Comparison of ENCODE assay signal across 8 cellular contexts in the genomic region with DNA sequence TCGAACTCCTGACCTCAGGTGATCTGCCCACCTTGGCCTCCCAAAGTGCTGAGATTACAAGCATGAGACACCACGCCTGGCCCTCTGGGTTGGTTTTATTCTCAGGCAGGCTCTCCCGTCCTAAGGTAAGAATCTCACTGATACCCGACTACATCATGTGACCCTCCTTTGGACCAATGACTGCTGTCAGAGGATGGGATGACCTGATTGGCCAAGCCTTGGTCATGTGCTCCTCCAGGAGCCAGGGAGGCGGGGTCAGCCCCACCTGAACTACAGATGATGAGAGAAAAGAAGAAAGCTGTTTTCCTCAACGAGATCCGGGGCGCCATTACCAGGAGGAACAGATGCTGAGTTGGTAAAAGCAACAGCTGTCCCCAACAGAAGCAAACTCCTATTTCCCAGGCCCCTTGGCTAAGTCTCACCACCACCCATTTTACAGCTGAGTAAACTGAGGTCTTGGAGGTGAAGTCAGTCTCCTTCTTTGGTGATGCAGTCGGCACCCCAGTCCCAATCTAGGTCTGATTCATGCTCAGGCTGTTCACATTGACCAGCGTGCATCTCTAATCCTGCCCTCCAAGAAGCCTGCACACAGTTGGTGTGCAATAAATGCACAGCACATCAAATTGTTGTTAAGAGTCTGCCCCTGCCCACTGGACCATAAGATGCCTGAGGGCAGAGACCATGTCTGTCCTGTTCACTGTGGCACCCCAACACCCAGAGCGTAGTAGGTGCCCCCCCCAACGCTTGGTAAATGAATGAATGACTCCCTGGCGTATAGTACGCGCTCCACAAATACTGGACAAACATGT.
DNase-seq lines count a peak whose midpoint lies in the region; ATAC-seq and TF ChIP-seq lines count a peak whose summit lies in the region.

No MANE protein-coding gene starts in this region.

- H3K9me3 Mint-ChIP-seq in type B pancreatic cell (no peaks in the 10 kb centered on the region), chondrocyte (ENCODE audit: low read depth) (no peaks in the 10 kb centered on the region)

- intact Hi-C loops in heart left ventricle (cut with DNase I) (loop anchor here in 4 of 10 donors (5.0 to 10.0 kb wide), 5 partner anchors 48 to 178 kb away; partner anchors contain the start of gene NCOR2 (in 1 of the 4)), Right ventricle myocardium superior (cut with DNase I) (no loop called here)

- H3K4me3 Mint-ChIP-seq in type B pancreatic cell, result peak overlapping the region; percentile 79
- H3K4me3 Mint-ChIP-seq in chondrocyte (ENCODE audit: unreplicated experiment), result no peak overlapping the region

- WGBS in heart left ventricle, 4 donors, result 95 to 97% (median 96%) methylated on average over 15 of the region's 15 CpGs

- H3K36me3 ChIP-seq in heart left ventricle, result no peaks in the 10 kb centered on the region

- H3K36me3 Mint-ChIP-seq in type B pancreatic cell, result no peaks in the 10 kb centered on the region
- no peaks in the 10 kb centered on the region for H3K36me3 Mint-ChIP-seq in chondrocyte (ENCODE audit: low read depth)

- peaks cover 4 to 46% (median 15%) of the 10 kb centered on the region in 12 donors for H3K4me1 ChIP-seq in heart left ventricle

- no peak for ATAC-seq in heart left ventricle
- ATAC-seq in Right ventricle myocardium superior (ENCODE audit: poor library complexity), result no peak
- no peak for ATAC-seq in GM21529 (IDR thresholded peaks at IDR 0.05; ENCODE audit: unreplicated experiment)

- TF ChIP-seq CTCF in heart left ventricle (IDR thresholded peaks at IDR 0.05), result no peak
- TF ChIP-seq CTCF in type B pancreatic cell (conservative IDR thresholded peaks at IDR 0.05), result no peak
- TF ChIP-seq CTCF in chondrocyte (IDR thresholded peaks at IDR 0.05), result no peak

- no peak for DNase-seq in heart left ventricle
- no peak for DNase-seq in Right ventricle myocardium superior
- peak; percentile 34 for DNase-seq in NCI-H82 treated with DMSO at 0.1 percent for 48 hours (lab: John Stamatoyannopoulos, UW; ENCODE audit: unreplicated experiment)
- peak; percentile 71 for DNase-seq in hepatic stellate cell (ENCODE audit: low spot score)
- DNase-seq in type B pancreatic cell (ENCODE audit: extremely low spot score, unreplicated experiment), result no peak
- DNase-seq in stimulated activated naive CD4-positive, alpha-beta T cell (lab: John Stamatoyannopoulos, UW), result no peak
- DNase-seq in chondrocyte (ENCODE audit: low spot score), result no peak

- H3K9me3 ChIP-seq in heart left ventricle, result peaks cover 0 to 3% (median 0%) of the 10 kb centered on the region in 12 donors

- peak overlapping the region; percentile 85 for H3K27ac Mint-ChIP-seq in type B pancreatic cell
- H3K27ac Mint-ChIP-seq in chondrocyte (ENCODE audit: unreplicated experiment), result no peak overlapping the region

- H3K4me1 Mint-ChIP-seq in type B pancreatic cell (ENCODE audit: unreplicated experiment), result peaks cover 67% of the 10 kb centered on the region
- H3K4me1 Mint-ChIP-seq in chondrocyte (ENCODE audit: low read depth), result peaks cover 44% of the 10 kb centered on the region

- H3K27me3 Mint-ChIP-seq in type B pancreatic cell, result no peaks in the 10 kb centered on the region
- no peaks in the 10 kb centered on the region for H3K27me3 Mint-ChIP-seq in chondrocyte (ENCODE audit: low read depth)

- H3K4me3 ChIP-seq in heart left ventricle, result no peak overlapping the region

- H3K27ac ChIP-seq in heart left ventricle, result peak overlapping the region in 11 of 12 donors; percentile 68 to 93 (median 85)

- H3K27me3 ChIP-seq in heart left ventricle, result no peaks in the 10 kb centered on the region

- no peak for TF ChIP-seq POLR2A in heart left ventricle (IDR thresholded peaks at IDR 0.05)

Comparison
In these comparisons a context has a peak if more than half of its experiments do, and no peak if none do; other contexts are left out.
1. DNase-seq: peak in NCI-H82 treated with DMSO at 0.1 percent for 48 hours (single experiment) and hepatic stellate cell (single experiment); none in heart left ventricle (0 of 5), Right ventricle myocardium superior (single experiment), type B pancreatic cell (single experiment), stimulated activated naive CD4-positive, alpha-beta T cell (0 of 6) and chondrocyte (single experiment).